ENCODE assay signal across 8 cellular contexts in the genomic region with DNA sequence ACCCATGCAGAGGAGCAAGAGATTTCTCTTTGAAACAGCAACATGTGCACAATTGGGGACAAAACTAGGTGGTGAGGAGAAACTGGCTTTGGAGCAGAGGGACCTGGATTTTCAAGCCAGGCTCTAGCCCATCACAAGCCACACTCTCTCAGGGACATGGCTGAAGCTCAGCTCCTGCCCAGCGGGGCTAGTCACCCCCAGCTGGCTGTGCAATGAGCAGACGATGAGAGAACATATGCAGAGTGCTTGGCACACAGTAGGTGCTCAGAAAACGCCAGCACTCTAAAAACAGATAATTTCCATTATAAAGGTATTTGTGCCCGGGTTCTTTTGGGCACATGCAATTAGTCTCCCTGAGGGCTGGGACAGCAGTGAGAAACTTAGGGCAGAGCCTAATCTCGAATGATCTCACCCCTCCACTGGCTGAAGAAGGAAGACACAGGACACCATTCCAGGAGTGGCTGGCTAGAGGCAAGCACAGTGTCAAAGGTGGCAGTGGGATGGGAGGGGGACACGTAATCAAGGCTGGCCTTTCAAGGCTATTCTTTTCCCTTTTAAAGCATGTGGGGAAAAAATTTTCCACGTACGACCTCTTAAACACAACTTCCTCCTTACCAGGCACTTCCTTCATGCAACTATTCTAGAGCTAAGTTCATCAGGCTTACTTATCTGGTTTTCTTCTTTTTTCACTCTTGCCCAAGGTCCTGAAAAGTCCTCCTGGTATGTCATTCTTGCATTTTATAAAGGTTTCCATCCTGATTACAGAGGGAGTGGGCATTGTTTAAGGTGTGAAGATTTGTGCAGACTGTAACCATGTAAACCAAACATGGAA. TPM values are rescaled to one million over a fixed set of nuclear protein-coding genes. Genes with fewer than 3 reads are reported as not detected.
A peak's percentile ranks its signal among the peaks of the same experiment; 100 is the strongest.
DNase-seq lines count a peak whose midpoint lies in the region; TF ChIP-seq lines count a peak whose summit lies in the region.

No MANE protein-coding gene starts in this region.

- DNase-seq in activated effector memory CD4-positive, alpha-beta T cell treated with anti-CD3 and anti-CD28 coated beads, Interleukin-2, amount 50 U/mL, for 16 hours = peak; percentile 62
- no peak for DNase-seq in activated effector memory CD4-positive, alpha-beta T cell treated with Interleukin-2 at 50 U/mL for 16 hours
- DNase-seq in activated T-helper 2 cell treated with anti-CD3 and anti-CD28 coated beads, Interferon-gamma antibody, Interleukin-2, Interleukin-4, amounts not matched to agents 10 μg/mL and 5 μg/mL and 100 μg/mL, durations not matched to agents 14 hours and 24 hours and 36 hours (ENCODE audit: low spot score) = no peak
- DNase-seq in mesendoderm (peak; percentile 52), thyroid gland (no peak), neural progenitor cell (ENCODE audit: low spot score) (no peak), KG1 (lab: John Stamatoyannopoulos, UW) (no peak)
- DNase-seq in stimulated activated CD4-positive, alpha-beta T cell treated with anti-CD3 and anti-CD28 coated beads, Interleukin-1b, Interleukin-23, amount 100 ng/mL, for 48 hours = no peak

- TF ChIP-seq CTCF in thyroid gland (IDR thresholded peaks at IDR 0.05) (no peak), neural progenitor cell (IDR thresholded peaks at IDR 0.05) (no peak)

- no peak overlapping the region for H3K27ac ChIP-seq in mesendoderm (ENCODE audit: low read depth, low read length)
- H3K27ac ChIP-seq in thyroid gland = peak overlapping the region; percentile 21 to 98 (median 93)
- H3K27ac ChIP-seq in neural progenitor cell = no peak overlapping the region

- H3K4me1 Mint-ChIP-seq in activated T-helper 2 cell treated with anti-CD3 and anti-CD28 coated beads, Interferon-gamma antibody, Interleukin-2, Interleukin-4, amounts not matched to agents 10 μg/mL and 5 μg/mL and 100 μg/mL, durations not matched to agents 14 hours and 24 hours and 36 hours (ENCODE audit: low read depth) = peaks cover 63% of the 10 kb centered on the region
- H3K4me1 Mint-ChIP-seq in neural progenitor cell = peaks cover 14% of the 10 kb centered on the region

- H2BK120ac ChIP-seq in mesendoderm (ENCODE audit: low read depth, low read length) = no peak overlapping the region

- no peak overlapping the region for H3K18ac ChIP-seq in mesendoderm (ENCODE audit: low read length)

- H2AK5ac ChIP-seq in mesendoderm (ENCODE audit: low read length) = no peak overlapping the region

- H3K9me3 ChIP-seq in thyroid gland (no peaks in the 10 kb centered on the region), neural progenitor cell (ENCODE audit: low read depth) (no peaks in the 10 kb centered on the region)

- H3K4me2 ChIP-seq in mesendoderm (ENCODE audit: low read length) (no peak overlapping the region), neural progenitor cell (no peak overlapping the region)

- TF ChIP-seq POLR2A in thyroid gland (IDR thresholded peaks at IDR 0.05) = no peak

- H3K4ac ChIP-seq in mesendoderm (ENCODE audit: low read depth, low read length) = no peak overlapping the region

- no peaks in the 10 kb centered on the region for H3K9me3 Mint-ChIP-seq in activated T-helper 2 cell treated with anti-CD3 and anti-CD28 coated beads, Interferon-gamma antibody, Interleukin-2, Interleukin-4, amounts not matched to agents 10 μg/mL and 5 μg/mL and 100 μg/mL, durations not matched to agents 14 hours and 24 hours and 36 hours
- no peaks in the 10 kb centered on the region for H3K9me3 Mint-ChIP-seq in neural progenitor cell

- no peaks in the 10 kb centered on the region for H3K36me3 ChIP-seq in mesendoderm (ENCODE audit: control insufficient read depth, insufficient read depth, low read length)
- H3K36me3 ChIP-seq in thyroid gland = no peaks in the 10 kb centered on the region
- no peaks in the 10 kb centered on the region for H3K36me3 ChIP-seq in neural progenitor cell

- no peak overlapping the region for H2BK5ac ChIP-seq in mesendoderm (ENCODE audit: low read length)

- H3K79me1 ChIP-seq in mesendoderm (ENCODE audit: low read length) = peaks cover 33% of the 10 kb centered on the region

- H3K27me3 ChIP-seq in mesendoderm (ENCODE audit: insufficient read depth, low read length, poor library complexity) (no peaks in the 10 kb centered on the region), thyroid gland (no peaks in the 10 kb centered on the region), neural progenitor cell (no peaks in the 10 kb centered on the region)

- no peak overlapping the region for H4K5ac ChIP-seq in mesendoderm (ENCODE audit: low read length)

- no peak overlapping the region for H3K23ac ChIP-seq in mesendoderm (ENCODE audit: low read length)

- no peak overlapping the region for H2AFZ ChIP-seq in neural progenitor cell (replicated peaks)

- no peaks in the 10 kb centered on the region for H3K27me3 Mint-ChIP-seq in activated T-helper 2 cell treated with anti-CD3 and anti-CD28 coated beads, Interferon-gamma antibody, Interleukin-2, Interleukin-4, amounts not matched to agents 10 μg/mL and 5 μg/mL and 100 μg/mL, durations not matched to agents 14 hours and 24 hours and 36 hours (ENCODE audit: low read depth)
- H3K27me3 Mint-ChIP-seq in neural progenitor cell (ENCODE audit: insufficient read depth, low read depth) = no peaks in the 10 kb centered on the region

- H4K20me1 ChIP-seq in neural progenitor cell (ENCODE audit: low read depth) = peaks cover 98% of the 10 kb centered on the region

- H3K79me2 ChIP-seq in mesendoderm (ENCODE audit: control insufficient read depth, insufficient read depth, low read length) (peaks cover 3% of the 10 kb centered on the region), neural progenitor cell (ENCODE audit: low read depth) (peaks cover 89% of the 10 kb centered on the region)

- no peaks in the 10 kb centered on the region for H3F3A ChIP-seq in neural progenitor cell (ENCODE audit: low read depth)

- H4K8ac ChIP-seq in mesendoderm (ENCODE audit: low read depth, low read length) = no peak overlapping the region

- no peak overlapping the region for H2BK15ac ChIP-seq in mesendoderm (replicated peaks; ENCODE audit: low read depth)

- WGBS in mesendoderm (ENCODE audit: extremely low coverage, insufficient coverage, low lambda C conversion rate) = no CpG with 5 or more reads among the region's 8 CpGs
- 70 to 75% methylated on average over 8 of the region's 8 CpGs for WGBS in thyroid gland, 2 donors

- H3K27ac Mint-ChIP-seq in activated T-helper 2 cell treated with anti-CD3 and anti-CD28 coated beads, Interferon-gamma antibody, Interleukin-2, Interleukin-4, amounts not matched to agents 10 μg/mL and 5 μg/mL and 100 μg/mL, durations not matched to agents 14 hours and 24 hours and 36 hours = peak overlapping the region; percentile 89
- H3K27ac Mint-ChIP-seq in neural progenitor cell = no peak overlapping the region

- H3K4me3 ChIP-seq in mesendoderm (ENCODE audit: low read length) (no peak overlapping the region), thyroid gland (replicated peaks in 1 of 3) (no peak overlapping the region), neural progenitor cell (no peak overlapping the region)

- peaks cover 44% of the 10 kb centered on the region for H3K36me3 Mint-ChIP-seq in activated T-helper 2 cell treated with anti-CD3 and anti-CD28 coated beads, Interferon-gamma antibody, Interleukin-2, Interleukin-4, amounts not matched to agents 10 μg/mL and 5 μg/mL and 100 μg/mL, durations not matched to agents 14 hours and 24 hours and 36 hours (ENCODE audit: low read depth)
- peaks cover 7% of the 10 kb centered on the region for H3K36me3 Mint-ChIP-seq in neural progenitor cell

- H3K4me1 ChIP-seq in mesendoderm (ENCODE audit: control insufficient read depth, low read depth, low read length) (peaks cover 10% of the 10 kb centered on the region), thyroid gland (peaks cover 89 to 100% of the 10 kb centered on the region in 2 donors), neural progenitor cell (peaks cover 13% of the 10 kb centered on the region)

- peak overlapping the region; percentile 63 for H3K4me3 Mint-ChIP-seq in activated T-helper 2 cell treated with anti-CD3 and anti-CD28 coated beads, Interferon-gamma antibody, Interleukin-2, Interleukin-4, amounts not matched to agents 10 μg/mL and 5 μg/mL and 100 μg/mL, durations not matched to agents 14 hours and 24 hours and 36 hours (ENCODE audit: low read depth)
- H3K4me3 Mint-ChIP-seq in neural progenitor cell = no peak overlapping the region

- intact Hi-C loops in activated T-helper 2 cell treated with anti-CD3 and anti-CD28 coated beads, Interferon-gamma antibody, Interleukin-2, Interleukin-4, amounts not matched to agents 10 μg/mL and 5 μg/mL and 100 μg/mL, durations not matched to agents 14 hours and 24 hours and 36 hours (cut with micrococcal nuclease) = loop anchor here (1.0 kb wide), 5 partner anchors 11 to 88 kb away; a partner anchor contains a TSS
- intact Hi-C loops in thyroid gland (cut with DNase I) = no loop called here

- H3K56ac ChIP-seq in mesendoderm (ENCODE audit: low read length) = no peak overlapping the region

- H3K9ac ChIP-seq in mesendoderm (ENCODE audit: low read length) (no peak overlapping the region), neural progenitor cell (no peak overlapping the region)

RNA-seq across cellular contexts. Expression of a gene that starts 15.1 kb away (rescaled TPM):
- 18.1 and 19.3 TPM in 2 replicates for total RNA-seq in activated T-helper 2 cell treated with anti-CD3 and anti-CD28 coated beads, Interferon-gamma antibody, Interleukin-2, Interleukin-4, amounts not matched to agents 10 μg/mL and 5 μg/mL and 100 μg/mL, durations not matched to agents 14 hours and 24 hours and 36 hours
- 9.4 TPM for polyA plus RNA-seq in mesendoderm (2013, experiment 1 of 2)
- polyA plus RNA-seq in mesendoderm (2013, experiment 2 of 2) = 9.3 TPM
- total RNA-seq in thyroid gland (10 to 100 TPM; 37.6 to 96.3 (median 80.4) TPM), neural progenitor cell (ENCODE audit: low replicate concordance) (15.3 and 44.1 TPM in 2 replicates)

Comparison
In these comparisons a context has a peak if more than half of its experiments do, and no peak if none do; other contexts are left out.
1. DNase-seq: peak in activated effector memory CD4-positive, alpha-beta T cell treated with anti-CD3 and anti-CD28 coated beads, Interleukin-2, amount 50 U/mL, for 16 hours (single experiment) and mesendoderm (single experiment); none in activated effector memory CD4-positive, alpha-beta T cell treated with Interleukin-2 at 50 U/mL for 16 hours (single experiment), activated T-helper 2 cell treated with anti-CD3 and anti-CD28 coated beads, Interferon-gamma antibody, Interleukin-2, Interleukin-4, amounts not matched to agents 10 μg/mL and 5 μg/mL and 100 μg/mL, durations not matched to agents 14 hours and 24 hours and 36 hours (single experiment), thyroid gland (0 of 2), neural progenitor cell (single experiment), stimulated activated CD4-positive, alpha-beta T cell treated with anti-CD3 and anti-CD28 coated beads, Interleukin-1b, Interleukin-23, amount 100 ng/mL, for 48 hours (single experiment) and KG1 (single experiment).
2. H3K27ac ChIP-seq: peak in thyroid gland (3 of 3); none in mesendoderm (single experiment) and neural progenitor cell (single experiment).